Comparison of ENCODE assay signal across 1 cellular context in genomic region chr9:79312686-79313421, GRCh38.
TF ChIP-seq lines count a peak whose summit lies in the region.

No MANE protein-coding gene starts in this region.

TF ChIP-seq in GM23338, 12 proteins besides CTCF, POLR2A, EP300 and RAD21 (continued from another document):
- TF ChIP-seq ZNF462 (CRISPR knock-in tag; IDR thresholded peaks at IDR 0.05) (no peak), REST (IDR thresholded peaks at IDR 0.05; ENCODE audit: unreplicated experiment) (no peak), ZNF114 (CRISPR knock-in tag; IDR thresholded peaks at IDR 0.05) (no peak), CREB1 (CRISPR knock-in tag; IDR thresholded peaks at IDR 0.05; ENCODE audit: low read depth) (no peak), NANOG (IDR thresholded peaks at IDR 0.05; ENCODE audit: borderline replicate concordance) (no peak), STAT1 (IDR thresholded peaks at IDR 0.05; ENCODE audit: unreplicated experiment) (no peak), EZH2phosphoT487 (IDR thresholded peaks at IDR 0.05; ENCODE audit: unreplicated experiment) (no peak), EZH2 (IDR thresholded peaks at IDR 0.05; ENCODE audit: low read depth, unreplicated experiment) (no peak), POLR2AphosphoS5 (IDR thresholded peaks at IDR 0.05; ENCODE audit: low read depth) (no peak)
